24 cellular contexts compared by ENCODE assay signal in genomic region chr17:62666061-62666800, GRCh38. TPM values are rescaled to one million over a fixed set of nuclear protein-coding genes. Genes with fewer than 3 reads are reported as not detected.
A peak's percentile ranks its signal among the peaks of the same experiment; 100 is the strongest.
DNase-seq lines count a peak whose midpoint lies in the region; ATAC-seq and TF ChIP-seq lines count a peak whose summit lies in the region.
"Had no signal": no experiment of that assay in that cellular context is flagged by ENCODE, and none has a peak within 500 bp of the region (broad histone marks: within the 10 kb centered on the region; RNA-seq: fewer than 3 reads in every experiment).

No MANE protein-coding gene starts in this region.

- H3K36me3 Mint-ChIP-seq in H9 (ENCODE audit: insufficient read depth in 1 of 3, low read depth in 3 of 3) = peaks cover 0 to 8% (median 1%) of the 10 kb centered on the region in 3 experiments; a peak in 2 of 7 replicates
- peaks cover 4% of the 10 kb centered on the region for H3K36me3 Mint-ChIP-seq in glutamatergic neuron (ENCODE audit: unreplicated experiment)
- H3K36me3 Mint-ChIP-seq in stimulated activated naive B cell treated with anti-CD40 and anti-IgM and Interleukin-4, amounts not matched to agents 10 μg/mL and 1 μg/mL and 100 μg/mL, for 72 hours = peaks cover 7 to 11% of the 10 kb centered on the region in 2 donors

- no peak overlapping the region for H4K5ac ChIP-seq in H9 (ENCODE audit: insufficient read length, low read depth, low read length)

- DNase-seq in activated CD4-positive, CD25-positive, alpha-beta regulatory T cell treated with anti-CD3 and anti-CD28 coated beads, Interleukin-2, amount 50 U/mL, for 72 hours = peak; percentile 28
- DNase-seq in activated CD4-positive, CD25-positive, alpha-beta regulatory T cell (lab: John Stamatoyannopoulos, UW) = no peak
- DNase-seq in H9 (peak; percentile 41), glutamatergic neuron (peak; percentile 53), NCI-H748 treated with DMSO at 0.1 percent for 48 hours (lab: John Stamatoyannopoulos, UW) (no peak)
- no peak for DNase-seq in stimulated activated naive B cell treated with anti-CD40 and anti-IgM and Interleukin-4, amounts not matched to agents 10 μg/mL and 1 μg/mL and 100 μg/mL, for 72 hours
- DNase-seq: activated CD4-positive, alpha-beta T cell treated with anti-CD3 and anti-CD28 coated beads, Interleukin-2, amount 50 U/mL, for 4 hours; activated naive CD4-positive, alpha-beta T cell; activated T-cell treated with anti-CD3 and anti-CD28 coated beads, Interleukin-2, amount 50 U/mL, for 48 hours; CD4-positive, alpha-beta memory T cell; effector memory CD8-positive, alpha-beta T cell; MM.1S; naive B cell; NCI-H1930; NCI-H526 treated with DMSO at 0.1 percent for 48 hours; psoas muscle; stimulated activated CD4-positive, alpha-beta T cell treated with anti-CD3 and anti-CD28 coated beads, Interleukin-4, amount 100 ng/mL, for 4 hours had no signal

- no peak overlapping the region for H3K18ac ChIP-seq in H9 (ENCODE audit: insufficient read length, low read depth, low read length)

- no peak overlapping the region for H2BK5ac ChIP-seq in H9 (ENCODE audit: insufficient read length, low read length)

- no peaks in the 10 kb centered on the region for H3K23me2 ChIP-seq in H9 (ENCODE audit: insufficient read length, low read depth, low read length, poor library complexity, severe bottlenecking)

- H4K91ac ChIP-seq in H9 (ENCODE audit: insufficient read length, low read depth, low read length) = no peak overlapping the region

- H4K8ac ChIP-seq in H9 (replicated peaks; ENCODE audit: insufficient read length, low read depth, low read length) = no peak overlapping the region

- no peak overlapping the region for H3K9ac ChIP-seq in H9 (ENCODE audit: extremely low read depth, insufficient read length, low read length)
- H3K9ac ChIP-seq: KMS-11 had no signal

- no peak overlapping the region for H2BK15ac ChIP-seq in H9 (ENCODE audit: low read depth, low read length)

- no peak overlapping the region for H2AFZ ChIP-seq in H9 (ENCODE audit: low read length)

- no peak for TF ChIP-seq CTCF in H9 (conservative IDR thresholded peaks at IDR 0.05)
- TF ChIP-seq CTCF in glutamatergic neuron (IDR thresholded peaks at IDR 0.05; ENCODE audit: partially characterized antibody, unreplicated experiment) = no peak

- no peak overlapping the region; the same call in 1 of the 2 replicates for H3K14ac ChIP-seq in H9 (ENCODE audit: insufficient read depth, low read length)

- H3K27ac ChIP-seq in H9 (ENCODE audit: insufficient read length, low read depth, low read length) = no peak overlapping the region
- H3K27ac ChIP-seq: KMS-11, psoas muscle had no signal

- H3K23ac ChIP-seq in H9 (ENCODE audit: insufficient read length, low read depth, low read length) = no peak overlapping the region

- H3K4me3 Mint-ChIP-seq in H9 = no peak overlapping the region
- no peak overlapping the region for H3K4me3 Mint-ChIP-seq in glutamatergic neuron (ENCODE audit: unreplicated experiment)
- H3K4me3 Mint-ChIP-seq in stimulated activated naive B cell treated with anti-CD40 and anti-IgM and Interleukin-4, amounts not matched to agents 10 μg/mL and 1 μg/mL and 100 μg/mL, for 72 hours = no peak overlapping the region
- H3K4me3 Mint-ChIP-seq: CD4-positive, alpha-beta memory T cell; central memory CD8-positive, alpha-beta T cell; effector memory CD8-positive, alpha-beta T cell; mesothelial cell of epicardium; naive B cell had no signal

- no peak overlapping the region for H3K4ac ChIP-seq in H9 (ENCODE audit: low read depth, low read length)

- H3K79me1 ChIP-seq in H9 (ENCODE audit: insufficient read depth, low read depth, low read length, poor library complexity, severe bottlenecking) = no peaks in the 10 kb centered on the region

- no peaks in the 10 kb centered on the region for H3K79me2 ChIP-seq in H9 (ENCODE audit: insufficient read depth, low read length)

- no peak overlapping the region for H2BK12ac ChIP-seq in H9 (ENCODE audit: insufficient read length, low read depth, low read length)

- H3T11ph ChIP-seq in H9 (ENCODE audit: low read length) = no peak overlapping the region

- no peaks in the 10 kb centered on the region for H4K20me1 ChIP-seq in H9 (ENCODE audit: control insufficient read depth, insufficient read depth, insufficient read length)

- no peaks in the 10 kb centered on the region for H3K27me3 ChIP-seq in H9 (ENCODE audit: insufficient read depth, low read length)

- H3K27ac Mint-ChIP-seq in H9 (0 out of 7 replicates have a peak overlapping the region, but pooled peaks of 1 of the 3 experiments have one; percentile 15), glutamatergic neuron (ENCODE audit: unreplicated experiment) (peak overlapping the region; percentile 85)
- H3K27ac Mint-ChIP-seq in stimulated activated naive B cell treated with anti-CD40 and anti-IgM and Interleukin-4, amounts not matched to agents 10 μg/mL and 1 μg/mL and 100 μg/mL, for 72 hours = peak overlapping the region; percentile 14
- H3K27ac Mint-ChIP-seq: CD4-positive, alpha-beta memory T cell; effector memory CD8-positive, alpha-beta T cell; mesothelial cell of epicardium had no signal

- H2BK120ac ChIP-seq in H9 (ENCODE audit: low read depth, low read length, poor library complexity, severe bottlenecking) = no peak overlapping the region

- ATAC-seq in stimulated activated naive B cell treated with anti-CD40 and anti-IgM and Interleukin-4, amounts not matched to agents 10 μg/mL and 1 μg/mL and 100 μg/mL, for 72 hours (replicated peaks) = no peak
- no peak for ATAC-seq in HG03469 (IDR thresholded peaks at IDR 0.05; ENCODE audit: unreplicated experiment)
- ATAC-seq: effector memory CD8-positive, alpha-beta T cell; esophagus mucosa; GM12878; left lobe of liver; psoas muscle had no signal

- H2AK5ac ChIP-seq in H9 (ENCODE audit: insufficient read length, low read length) = no peak overlapping the region

- no peak overlapping the region for H2BK20ac ChIP-seq in H9 (ENCODE audit: low read depth, low read length, poor library complexity, severe bottlenecking)

- no peaks in the 10 kb centered on the region for H3K4me1 ChIP-seq in H9 (ENCODE audit: insufficient read depth, low read length)
- H3K4me1 ChIP-seq: psoas muscle had no signal

- no peak overlapping the region for H3K4me2 ChIP-seq in H9 (ENCODE audit: insufficient read depth, insufficient read length, low read length)
- H3K4me2 ChIP-seq: KMS-11 had no signal

- H3K9me3 Mint-ChIP-seq in H9 (peaks cover 3% of the 10 kb centered on the region in 2 experiments; a peak in 2 of 5 replicates), glutamatergic neuron (ENCODE audit: unreplicated experiment) (peaks cover 4% of the 10 kb centered on the region)
- H3K9me3 Mint-ChIP-seq in stimulated activated naive B cell treated with anti-CD40 and anti-IgM and Interleukin-4, amounts not matched to agents 10 μg/mL and 1 μg/mL and 100 μg/mL, for 72 hours = peaks cover 4 to 5% of the 10 kb centered on the region in 2 donors
- H3K9me3 Mint-ChIP-seq: effector memory CD8-positive, alpha-beta T cell had no signal

- no peaks in the 10 kb centered on the region for H3K9me3 ChIP-seq in H9 (ENCODE audit: control insufficient read depth, low read depth, low read length)

- H3K56ac ChIP-seq in H9 (ENCODE audit: insufficient read length, low read depth, low read length) = no peak overlapping the region

- WGBS in H9 (ENCODE audit: extremely low coverage, insufficient read length, low lambda C conversion rate) = no CpG with 5 or more reads among the region's 30 CpGs

- H3K27me3 Mint-ChIP-seq in H9 (ENCODE audit: low read depth) (no peaks in the 10 kb centered on the region), glutamatergic neuron (ENCODE audit: unreplicated experiment) (peaks cover 4% of the 10 kb centered on the region)
- peaks cover 0 to 10% of the 10 kb centered on the region in 2 donors for H3K27me3 Mint-ChIP-seq in stimulated activated naive B cell treated with anti-CD40 and anti-IgM and Interleukin-4, amounts not matched to agents 10 μg/mL and 1 μg/mL and 100 μg/mL, for 72 hours

- H3K4me1 Mint-ChIP-seq in H9 = peaks cover 8 to 10% of the 10 kb centered on the region in 2 experiments; a peak in 3 of 4 replicates
- H3K4me1 Mint-ChIP-seq in glutamatergic neuron (ENCODE audit: low read depth, unreplicated experiment) = peaks cover 11% of the 10 kb centered on the region
- peaks cover 0 to 3% of the 10 kb centered on the region in 2 donors for H3K4me1 Mint-ChIP-seq in stimulated activated naive B cell treated with anti-CD40 and anti-IgM and Interleukin-4, amounts not matched to agents 10 μg/mL and 1 μg/mL and 100 μg/mL, for 72 hours
- H3K4me1 Mint-ChIP-seq: CD4-positive, alpha-beta memory T cell; central memory CD8-positive, alpha-beta T cell; naive B cell had no signal

RNA-seq across cellular contexts. Expression of gene MRC2, which starts 38.8 kb away (rescaled TPM):
- total RNA-seq in H9 (2021) = 18.7 and 21.6 TPM in 2 replicates
- total RNA-seq in glutamatergic neuron (ENCODE audit: unreplicated experiment) = 24.0 TPM

Comparison
In these comparisons a context has a peak if more than half of its experiments do, and no peak if none do; other contexts are left out.
1. DNase-seq: peak in activated CD4-positive, CD25-positive, alpha-beta regulatory T cell treated with anti-CD3 and anti-CD28 coated beads, Interleukin-2, amount 50 U/mL, for 72 hours (single experiment), H9 (single experiment) and glutamatergic neuron (single experiment); none in activated CD4-positive, CD25-positive, alpha-beta regulatory T cell (0 of 4), stimulated activated naive B cell treated with anti-CD40 and anti-IgM and Interleukin-4, amounts not matched to agents 10 μg/mL and 1 μg/mL and 100 μg/mL, for 72 hours (single experiment) and NCI-H748 treated with DMSO at 0.1 percent for 48 hours (single experiment).